In the genomic region with DNA sequence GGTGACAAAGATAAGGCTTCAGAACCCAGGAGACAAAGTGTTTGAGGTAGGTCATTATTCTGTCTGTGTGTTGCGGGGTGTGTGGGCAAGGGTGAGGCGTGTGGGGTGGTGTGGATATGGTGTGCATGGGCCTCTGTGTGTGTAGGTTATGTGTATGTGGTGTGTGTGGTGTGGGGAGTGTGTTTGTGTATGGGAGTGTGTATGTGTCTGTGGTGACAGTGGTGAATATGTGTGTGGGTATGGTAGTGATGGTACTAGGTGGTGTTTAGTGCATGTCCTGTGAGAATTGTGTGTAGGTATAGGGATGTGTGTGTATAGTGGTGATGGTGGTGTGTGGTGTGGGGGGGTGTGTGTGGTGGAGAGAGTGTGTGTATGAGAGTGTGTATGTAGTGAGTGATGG, we compare ENCODE assay signal across 17 cellular contexts.
"Had no signal": no experiment of that assay in that cellular context is flagged by ENCODE, and none has a peak within 500 bp of the region (broad histone marks: within the 10 kb centered on the region; RNA-seq: fewer than 3 reads in every experiment).

No MANE protein-coding gene starts in this region.

- H3K36me3 ChIP-seq: ovary, vagina had no signal

- ATAC-seq: activated CD4-positive, alpha-beta T cell treated with anti-CD3 and anti-CD28 coated beads for 36 hours; activated T-helper 17 cell treated with anti-CD3 and anti-CD28 coated beads, Interleukin-2, amount 50 U/mL, for 72 hours; sciatic nerve; WTC11 had no signal

- H3K27me3 ChIP-seq: ovary, vagina had no signal

- H3K27ac Mint-ChIP-seq: activated CD4-positive, alpha-beta memory T cell treated with anti-CD3 and anti-CD28 coated beads for 36 hours; activated CD4-positive, alpha-beta T cell treated with anti-CD3 and anti-CD28 coated beads for 36 hours; activated naive CD8-positive, alpha-beta T cell treated with anti-CD3 and anti-CD28 coated beads for 36 hours; activated T-helper 17 cell treated with anti-CD3 and anti-CD28 coated beads, Interleukin-2, amount 50 U/mL, for 72 hours; T-helper 2 cell treated with Interferon-gamma antibody and Interleukin-4, amounts not matched to agents 5 μg/mL and 100 μg/mL, for 36 hours; WTC11 had no signal

- H3K4me2 ChIP-seq: smooth muscle cell had no signal

- H3K9me3 ChIP-seq: ovary, vagina had no signal

- H3K9me3 Mint-ChIP-seq: activated CD4-positive, alpha-beta memory T cell treated with anti-CD3 and anti-CD28 coated beads for 36 hours; activated naive CD8-positive, alpha-beta T cell treated with anti-CD3 and anti-CD28 coated beads for 36 hours; activated T-helper 17 cell treated with anti-CD3 and anti-CD28 coated beads, Interleukin-2, amount 50 U/mL, for 72 hours; WTC11 had no signal

- H3K4me3 ChIP-seq: ovary, smooth muscle cell, vagina had no signal

- H3K4me1 ChIP-seq: vagina had no signal

- H3K4me3 Mint-ChIP-seq: activated CD4-positive, alpha-beta memory T cell treated with anti-CD3 and anti-CD28 coated beads for 36 hours; activated CD4-positive, alpha-beta T cell treated with anti-CD3 and anti-CD28 coated beads for 36 hours; activated naive CD8-positive, alpha-beta T cell treated with anti-CD3 and anti-CD28 coated beads for 36 hours; activated T-helper 17 cell treated with anti-CD3 and anti-CD28 coated beads, Interleukin-2, amount 50 U/mL, for 72 hours; T-helper 2 cell treated with Interferon-gamma antibody and Interleukin-4, amounts not matched to agents 5 μg/mL and 100 μg/mL, for 36 hours; WTC11 had no signal

- H3K36me3 Mint-ChIP-seq: activated CD4-positive, alpha-beta memory T cell treated with anti-CD3 and anti-CD28 coated beads for 36 hours; activated naive CD8-positive, alpha-beta T cell treated with anti-CD3 and anti-CD28 coated beads for 36 hours; WTC11 had no signal

- H3K27ac ChIP-seq: ovary, vagina had no signal

- DNase-seq: activated CD4-positive, alpha-beta memory T cell treated with anti-CD3 and anti-CD28 coated beads for 36 hours; activated CD4-positive, alpha-beta T cell treated with anti-CD3 and anti-CD28 coated beads for 36 hours; activated naive CD4-positive, alpha-beta T cell; activated naive CD8-positive, alpha-beta T cell treated with anti-CD3 and anti-CD28 coated beads for 36 hours; activated T-cell treated with anti-CD3 and anti-CD28 coated beads, Interleukin-2, amount 50 U/mL, for 1 hour; amniotic stem cell; dermis blood vessel endothelial cell; effector memory CD4-positive, alpha-beta T cell; ovary; stimulated activated CD4-positive, alpha-beta T cell treated with anti-CD3 and anti-CD28 coated beads, Interleukin-4, amount 100 ng/mL, for 1 hour had no signal

- H3K4me1 Mint-ChIP-seq: activated CD4-positive, alpha-beta T cell treated with anti-CD3 and anti-CD28 coated beads for 36 hours; activated naive CD8-positive, alpha-beta T cell treated with anti-CD3 and anti-CD28 coated beads for 36 hours; activated T-helper 17 cell treated with anti-CD3 and anti-CD28 coated beads, Interleukin-2, amount 50 U/mL, for 72 hours had no signal

- FAIRE-seq: TTC549 had no signal
